Comparison of ENCODE assay signal across 8 cellular contexts in the genomic region with DNA sequence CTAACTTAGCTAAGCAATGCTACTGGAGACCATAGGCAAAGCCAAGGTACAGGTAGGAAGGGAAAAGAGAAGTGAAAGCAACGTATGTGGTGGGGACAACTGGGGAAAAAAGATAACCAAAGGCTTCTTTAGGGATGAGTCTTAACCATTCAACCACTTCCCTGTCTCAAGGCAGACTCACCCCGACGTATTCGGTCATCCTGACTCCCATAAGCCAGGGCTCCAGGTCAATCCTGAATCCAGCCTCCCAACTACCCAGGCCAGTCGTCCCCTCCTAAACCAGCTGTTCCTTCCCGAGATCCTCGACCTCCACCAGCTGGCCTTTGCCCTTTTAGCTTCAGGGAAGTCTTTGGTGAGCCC. TPM values are rescaled to one million over a fixed set of nuclear protein-coding genes. Genes with fewer than 3 reads are reported as not detected.
A peak's percentile ranks its signal among the peaks of the same experiment; 100 is the strongest.
DNase-seq lines count a peak whose midpoint lies in the region; ATAC-seq lines count a peak whose summit lies in the region.

No MANE protein-coding gene starts in this region.

- POLR2A ChIA-PET in activated CD4-positive, alpha-beta memory T cell treated with anti-CD3 and anti-CD28 coated beads, Interleukin-2, amount 10 ng/mL, durations not matched to agents 7 days and 5 days (lab: Charles Lee): interaction anchor here (0.8 to 4.0 kb wide), 21 partner anchors 9 to 688 kb away, joined by 3 to 90 read pairs (median 4); partner anchors contain the start of genes ARFGAP2, ARHGAP1, DDB2 and NR1H3

- peak overlapping the region; percentile 60 to 98 (median 93) for H3K27ac ChIP-seq in skin epidermis

- H3K4me3 ChIP-seq in skin epidermis: peak overlapping the region; percentile 62 to 82 (median 68)

- H3K36me3 Mint-ChIP-seq in activated CD4-positive, alpha-beta memory T cell treated with anti-CD3 and anti-CD28 coated beads, Interleukin-2, amount 10 ng/mL, durations not matched to agents 7 days and 5 days (ENCODE audit: low read depth): peaks cover 19% of the 10 kb centered on the region

- H3K4me3 Mint-ChIP-seq in activated CD4-positive, alpha-beta memory T cell treated with anti-CD3 and anti-CD28 coated beads, Interleukin-2, amount 10 ng/mL, durations not matched to agents 7 days and 5 days: peak overlapping the region; percentile 98

- peak; percentile 36 for ATAC-seq in Right ventricle myocardium inferior
- ATAC-seq in HG03139 (IDR thresholded peaks at IDR 0.05; ENCODE audit: unreplicated experiment): peak; percentile 25
- peak; percentile 49 for ATAC-seq in left ventricle myocardium superior

- H3K4me1 Mint-ChIP-seq in activated CD4-positive, alpha-beta memory T cell treated with anti-CD3 and anti-CD28 coated beads, Interleukin-2, amount 10 ng/mL, durations not matched to agents 7 days and 5 days: peaks cover 25% of the 10 kb centered on the region

- DNase-seq in Right ventricle myocardium inferior (ENCODE audit: missing footprints) (no peak), cardiac septum (ENCODE audit: low spot score) (no peak), left ventricle myocardium superior (no peak), SK-N-DZ (ENCODE audit: low spot score) (no peak), NCI-H1436 treated with DMSO at 0.1 percent for 48 hours (lab: John Stamatoyannopoulos, UW) (no peak)
- no peak for DNase-seq in activated CD4-positive, alpha-beta memory T cell treated with anti-CD3 and anti-CD28 coated beads, Interleukin-2, amount 10 ng/mL, durations not matched to agents 7 days and 5 days

- H3K27ac Mint-ChIP-seq in activated CD4-positive, alpha-beta memory T cell treated with anti-CD3 and anti-CD28 coated beads, Interleukin-2, amount 10 ng/mL, durations not matched to agents 7 days and 5 days: peak overlapping the region; percentile 93

- intact Hi-C loops in Right ventricle myocardium inferior (cut with DNase I): loop anchor here (2.0 to 5.0 kb wide), 2 partner anchors 61 to 71 kb away; partner anchors contain the start of genes ARFGAP2 and PACSIN3
- intact Hi-C loops in cardiac septum (cut with DNase I): no loop called here
- intact Hi-C loops in left ventricle myocardium superior (cut with micrococcal nuclease): no loop called here

- H3K9me3 Mint-ChIP-seq in activated CD4-positive, alpha-beta memory T cell treated with anti-CD3 and anti-CD28 coated beads, Interleukin-2, amount 10 ng/mL, durations not matched to agents 7 days and 5 days: no peaks in the 10 kb centered on the region

- CTCF ChIA-PET in activated CD4-positive, alpha-beta memory T cell treated with anti-CD3 and anti-CD28 coated beads, Interleukin-2, amount 10 ng/mL, durations not matched to agents 7 days and 5 days (lab: Charles Lee): interaction anchor here (0.7 to 3.5 kb wide), 10 partner anchors 10 to 164 kb away, joined by 3 to 39 read pairs (median 8); partner anchors contain the start of genes DDB2 and NR1H3

- no peaks in the 10 kb centered on the region for H3K27me3 Mint-ChIP-seq in activated CD4-positive, alpha-beta memory T cell treated with anti-CD3 and anti-CD28 coated beads, Interleukin-2, amount 10 ng/mL, durations not matched to agents 7 days and 5 days

RNA-seq across cellular contexts. Expression of gene ACP2, which starts 0.3 kb away (rescaled TPM):
- total RNA-seq in Right ventricle myocardium inferior (21.2 TPM), cardiac septum (17.3 TPM), left ventricle myocardium superior (20.3 TPM)
- 10 to 100 TPM; 26.6 to 27.1 TPM for total RNA-seq in activated CD4-positive, alpha-beta memory T cell treated with anti-CD3 and anti-CD28 coated beads, Interleukin-2, amount 10 ng/mL, durations not matched to agents 7 days and 5 days
- 21.7 and 47.0 TPM in 2 replicates for polyA plus RNA-seq in SK-N-DZ (2014; cell fraction: cytosol; rRNA removed)
- 42.8 and 47.1 TPM in 2 replicates for polyA plus RNA-seq in SK-N-DZ (2014; cell fraction: nucleus; rRNA removed)

RNA-seq across cellular contexts. Expression of gene NR1H3, which starts 9.5 kb away (rescaled TPM):
- total RNA-seq in Right ventricle myocardium inferior (22.3 TPM), cardiac septum (7.1 TPM), left ventricle myocardium superior (15.6 TPM)
- total RNA-seq in activated CD4-positive, alpha-beta memory T cell treated with anti-CD3 and anti-CD28 coated beads, Interleukin-2, amount 10 ng/mL, durations not matched to agents 7 days and 5 days: 10 to 100 TPM; 10.5 to 13.9 TPM
- polyA plus RNA-seq in SK-N-DZ (2014; cell fraction: cytosol; rRNA removed): 9.1 and 11.0 TPM in 2 replicates
- polyA plus RNA-seq in SK-N-DZ (2014; cell fraction: nucleus; rRNA removed): 18.6 and 23.2 TPM in 2 replicates

RNA-seq across cellular contexts. Expression of gene MADD, which starts 21.6 kb away (rescaled TPM):
- total RNA-seq in Right ventricle myocardium inferior: 40.2 TPM
- 33.1 TPM for total RNA-seq in cardiac septum
- 100 to 1,000 TPM in 1 of 2 experiments, 10 to 100 TPM in 1; 99.4 to 107 TPM for total RNA-seq in activated CD4-positive, alpha-beta memory T cell treated with anti-CD3 and anti-CD28 coated beads, Interleukin-2, amount 10 ng/mL, durations not matched to agents 7 days and 5 days
- 46.4 TPM for total RNA-seq in left ventricle myocardium superior
- polyA plus RNA-seq in SK-N-DZ (2014; cell fraction: cytosol; rRNA removed): 25.1 and 35.4 TPM in 2 replicates
- polyA plus RNA-seq in SK-N-DZ (2014; cell fraction: nucleus; rRNA removed): 71.8 and 128 TPM in 2 replicates

RNA-seq across cellular contexts. Expression of gene DDB2, which starts 33.5 kb away (rescaled TPM):
- 10.3 TPM for total RNA-seq in Right ventricle myocardium inferior
- total RNA-seq in cardiac septum: 13.9 TPM
- total RNA-seq in activated CD4-positive, alpha-beta memory T cell treated with anti-CD3 and anti-CD28 coated beads, Interleukin-2, amount 10 ng/mL, durations not matched to agents 7 days and 5 days: 100 to 1,000 TPM; 159 to 163 TPM
- 9.5 TPM for total RNA-seq in left ventricle myocardium superior
- polyA plus RNA-seq in SK-N-DZ (2014; cell fraction: cytosol; rRNA removed): 25.6 and 28.8 TPM in 2 replicates
- polyA plus RNA-seq in SK-N-DZ (2014; cell fraction: nucleus; rRNA removed): 34.3 and 36.5 TPM in 2 replicates
